31 cellular contexts compared by ENCODE assay signal in the genomic region with DNA sequence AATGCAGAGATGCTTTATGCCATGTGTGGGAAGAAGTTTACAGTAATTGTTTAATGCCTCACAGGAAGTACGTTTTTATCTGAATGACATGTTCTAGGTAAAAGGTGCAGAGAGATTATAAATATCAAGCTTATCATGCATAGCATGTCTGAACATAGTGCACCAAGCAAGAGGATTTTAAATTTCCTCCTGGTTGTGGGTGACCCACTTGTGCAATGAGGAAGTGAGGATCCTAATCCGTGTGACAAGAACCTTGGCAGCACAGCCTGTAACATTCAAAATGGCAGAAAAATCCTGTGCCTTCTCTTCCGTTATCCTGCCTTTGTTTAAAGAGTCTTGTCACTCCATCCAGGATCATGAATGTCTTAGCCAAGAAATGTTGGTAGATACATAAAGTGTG.
DNase-seq lines count a peak whose midpoint lies in the region; ATAC-seq and TF ChIP-seq lines count a peak whose summit lies in the region.
"Had no signal": no experiment of that assay in that cellular context is flagged by ENCODE, and none has a peak within 500 bp of the region (broad histone marks: within the 10 kb centered on the region; RNA-seq: fewer than 3 reads in every experiment).

No MANE protein-coding gene starts in this region.

- DNase-seq in activated CD4-positive, alpha-beta T cell treated with anti-CD3 and anti-CD28 coated beads, Interleukin-2, amount 10 ng/mL, durations not matched to agents 24 days and 14 days = peak; percentile 6
- no peak for DNase-seq in activated CD4-positive, alpha-beta T cell treated with anti-CD3 and anti-CD28 coated beads, Interleukin-2, amount 50 U/mL, for 48 hours
- DNase-seq in OCI-M1 (lab: John Stamatoyannopoulos, UW) = peak; percentile 48
- DNase-seq in A673 (ENCODE audit: low spot score) = no peak
- DNase-seq in KG1 (lab: John Stamatoyannopoulos, UW) = no peak
- no peak for DNase-seq in brain microvascular endothelial cell
- no peak for DNase-seq in SW 1271 (lab: John Stamatoyannopoulos, UW)
- DNase-seq: activated CD4-positive, alpha-beta T cell treated with anti-CD3 and anti-CD28 coated beads for 48 hours; activated gamma-delta T cell; activated naive CD8-positive, alpha-beta T cell treated with anti-CD3 and anti-CD28 coated beads for 36 hours; activated T-cell treated with anti-CD3 and anti-CD28 coated beads, Interleukin-2, amount 50 U/mL, for 1 hour; anterior cingulate cortex; CD4-positive, alpha-beta T cell; HFFc6; hypothalamus; NCI-H1417; NCI-H2081 treated with DMSO at 0.1 percent for 48 hours; NCI-H345; NCI-H69; stimulated activated naive CD8-positive, alpha-beta T cell treated with anti-CD3 and anti-CD28 coated beads, Interleukin-15, Interleukin-2, amounts not matched to agents 100 U/mL and 50 U/mL, for 24 hours; T-helper 2 cell; testis; uterus; WERI-Rb-1 had no signal

- H3K27me3 Mint-ChIP-seq in activated CD4-positive, alpha-beta T cell treated with anti-CD3 and anti-CD28 coated beads, Interleukin-2, amount 10 ng/mL, durations not matched to agents 24 days and 14 days = no peaks in the 10 kb centered on the region
- H3K27me3 Mint-ChIP-seq: CD4-positive, alpha-beta T cell had no signal

- intact Hi-C loops in activated CD4-positive, alpha-beta T cell treated with anti-CD3 and anti-CD28 coated beads, Interleukin-2, amount 10 ng/mL, durations not matched to agents 24 days and 14 days (cut with micrococcal nuclease) = no loop called here
- intact Hi-C loops in A673 (cut with micrococcal nuclease; ENCODE audit: unreplicated experiment) = no loop called here

- TF ChIP-seq CTCF in A673 (conservative IDR thresholded peaks at IDR 0.05; ENCODE audit: low read depth, low read length) = no peak
- no peak for TF ChIP-seq CTCF in brain microvascular endothelial cell (IDR thresholded peaks at IDR 0.05; ENCODE audit: low read depth, low read length, missing control alignments)

- H3K9me3 ChIP-seq in A673 (ENCODE audit: low read depth, low read length, poor library complexity, severe bottlenecking) = no peaks in the 10 kb centered on the region
- H3K9me3 ChIP-seq: right atrium auricular region, testis, uterus had no signal

- H3K27ac ChIP-seq in A673 (ENCODE audit: low read depth, low read length, poor library complexity, severe bottlenecking) (no peak overlapping the region), brain microvascular endothelial cell (no peak overlapping the region)
- H3K27ac ChIP-seq: parathyroid adenoma, right atrium auricular region, RWPE1, SK-N-MC, testis, uterus, WERI-Rb-1 had no signal

- H3K36me3 ChIP-seq in A673 (ENCODE audit: insufficient read depth, low read length, poor library complexity, severe bottlenecking) (no peaks in the 10 kb centered on the region), brain microvascular endothelial cell (replicated peaks) (no peaks in the 10 kb centered on the region)
- H3K36me3 ChIP-seq: right atrium auricular region, uterus, WERI-Rb-1 had no signal

- H3K4me3 ChIP-seq in A673 (ENCODE audit: low read depth, low read length, poor library complexity, severe bottlenecking) (no peak overlapping the region), brain microvascular endothelial cell (ENCODE audit: low read depth, low read length) (no peak overlapping the region)
- H3K4me3 ChIP-seq: right atrium auricular region, SK-N-MC, smooth muscle cell, testis, uterus had no signal

- peak; percentile 73 for ATAC-seq in esophagus mucosa
- ATAC-seq: stimulated activated naive CD8-positive, alpha-beta T cell treated with anti-CD3 and anti-CD28 coated beads, Interleukin-15, Interleukin-2, amounts not matched to agents 100 U/mL and 50 U/mL, for 24 hours had no signal

- no peaks in the 10 kb centered on the region for H3K4me1 Mint-ChIP-seq in activated CD4-positive, alpha-beta T cell treated with anti-CD3 and anti-CD28 coated beads, Interleukin-2, amount 10 ng/mL, durations not matched to agents 24 days and 14 days
- H3K4me1 Mint-ChIP-seq: activated naive CD8-positive, alpha-beta T cell treated with anti-CD3 and anti-CD28 coated beads for 36 hours; neural crest cell had no signal

- H3K36me3 Mint-ChIP-seq in activated CD4-positive, alpha-beta T cell treated with anti-CD3 and anti-CD28 coated beads, Interleukin-2, amount 10 ng/mL, durations not matched to agents 24 days and 14 days (ENCODE audit: low read depth) = no peaks in the 10 kb centered on the region
- H3K36me3 Mint-ChIP-seq: activated naive CD8-positive, alpha-beta T cell treated with anti-CD3 and anti-CD28 coated beads for 36 hours had no signal

- H3K27me3 ChIP-seq in A673 (replicated peaks; ENCODE audit: insufficient read depth, low read depth, low read length, poor library complexity) (no peaks in the 10 kb centered on the region), brain microvascular endothelial cell (replicated peaks) (no peaks in the 10 kb centered on the region)
- H3K27me3 ChIP-seq: right atrium auricular region, testis, uterus had no signal

- H3K4me1 ChIP-seq in A673 (ENCODE audit: insufficient read depth, low read length, poor library complexity, severe bottlenecking) = peaks cover 5% of the 10 kb centered on the region
- H3K4me1 ChIP-seq: right atrium auricular region, testis, uterus had no signal

- H3K27ac Mint-ChIP-seq in activated CD4-positive, alpha-beta T cell treated with anti-CD3 and anti-CD28 coated beads, Interleukin-2, amount 10 ng/mL, durations not matched to agents 24 days and 14 days = no peak overlapping the region
- H3K27ac Mint-ChIP-seq: activated naive CD8-positive, alpha-beta T cell treated with anti-CD3 and anti-CD28 coated beads for 36 hours; CD4-positive, alpha-beta T cell; HFFc6 had no signal

- no peak overlapping the region for H3K4me3 Mint-ChIP-seq in activated CD4-positive, alpha-beta T cell treated with anti-CD3 and anti-CD28 coated beads, Interleukin-2, amount 10 ng/mL, durations not matched to agents 24 days and 14 days
- H3K4me3 Mint-ChIP-seq: activated naive CD8-positive, alpha-beta T cell treated with anti-CD3 and anti-CD28 coated beads for 36 hours; CD4-positive, alpha-beta T cell; HFFc6; neural crest cell had no signal

- no peaks in the 10 kb centered on the region for H3K9me3 Mint-ChIP-seq in activated CD4-positive, alpha-beta T cell treated with anti-CD3 and anti-CD28 coated beads, Interleukin-2, amount 10 ng/mL, durations not matched to agents 24 days and 14 days
- H3K9me3 Mint-ChIP-seq: activated naive CD8-positive, alpha-beta T cell treated with anti-CD3 and anti-CD28 coated beads for 36 hours; CD4-positive, alpha-beta T cell; HFFc6 had no signal

- CTCF ChIA-PET in A673 (lab: Charles Lee) = no interaction called here

- in situ Hi-C loops in brain microvascular endothelial cell (cut with HindIII; ENCODE audit: low pct_ligation_motif_present, low sequenced_read_pairs) = no loop called here

- POLR2A ChIA-PET in A673 (lab: Charles Lee; ENCODE audit: low non-redundant PET) = no interaction called here

- no TSS peak for BruUV-seq in A673 (replicated peaks; lab: Mats Ljungman, UMichigan)

Comparison
In these comparisons a context has a peak if more than half of its experiments do, and no peak if none do; other contexts are left out.
1. DNase-seq: peak in activated CD4-positive, alpha-beta T cell treated with anti-CD3 and anti-CD28 coated beads, Interleukin-2, amount 10 ng/mL, durations not matched to agents 24 days and 14 days (single experiment) and OCI-M1 (single experiment); none in activated CD4-positive, alpha-beta T cell treated with anti-CD3 and anti-CD28 coated beads, Interleukin-2, amount 50 U/mL, for 48 hours (0 of 2), A673 (single experiment), KG1 (single experiment), brain microvascular endothelial cell (single experiment) and SW 1271 (0 of 2).